Comparison of ENCODE assay signal across 14 cellular contexts in the genomic region with DNA sequence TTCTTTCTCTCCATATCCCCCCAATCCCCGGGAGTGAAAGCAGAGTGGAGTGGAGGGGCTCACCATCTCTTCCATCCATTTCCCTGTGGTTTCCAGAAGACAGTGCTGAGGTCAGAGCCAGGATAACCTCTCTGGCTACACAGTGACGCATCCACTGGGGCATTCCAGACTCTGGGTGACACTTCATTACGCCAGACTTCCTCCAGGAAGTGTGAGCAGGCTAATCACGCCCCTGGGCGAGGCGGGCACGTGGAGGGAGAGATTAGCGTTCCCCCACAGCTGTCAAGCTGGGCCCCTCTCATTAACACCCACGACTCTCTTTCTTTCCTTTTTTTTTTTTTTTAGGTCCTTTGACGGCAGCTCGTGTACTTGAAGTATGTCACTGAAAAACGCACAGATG.
DNase-seq lines count a peak whose midpoint lies in the region; ATAC-seq and TF ChIP-seq lines count a peak whose summit lies in the region.
"Had no signal": no experiment of that assay in that cellular context is flagged by ENCODE, and none has a peak within 500 bp of the region (broad histone marks: within the 10 kb centered on the region; RNA-seq: fewer than 3 reads in every experiment).

No MANE protein-coding gene starts in this region.

- TF ChIP-seq CTCF in OCI-LY1 (IDR thresholded peaks at IDR 0.05; ENCODE audit: low read length): no peak
- TF ChIP-seq CTCF in fibroblast of lung (conservative IDR thresholded peaks at IDR 0.05 in 1 of 2, IDR thresholded peaks at IDR 0.05 in 1 of 2; ENCODE audit: low read depth in 1 of 2, low read length in 2 of 2): no peak
- TF ChIP-seq CTCF in tibial nerve (IDR thresholded peaks at IDR 0.05): no peak

- no peak for TF ChIP-seq POLR2A in tibial nerve (IDR thresholded peaks at IDR 0.05)

- no peaks in the 10 kb centered on the region for H3F3A ChIP-seq in OCI-LY1 (ENCODE audit: insufficient read depth, low read length)

- H2AFZ ChIP-seq in OCI-LY1 (ENCODE audit: low read length) (no peak overlapping the region), fibroblast of lung (ENCODE audit: low read length) (no peak overlapping the region)

- H3K36me3 ChIP-seq in OCI-LY1 (ENCODE audit: insufficient read depth, low read length) (peaks cover 32% of the 10 kb centered on the region; the same call in 1 of the 2 replicates), fibroblast of lung (ENCODE audit: control insufficient read depth, insufficient read depth, low read length) (no peaks in the 10 kb centered on the region), tibial nerve (no peaks in the 10 kb centered on the region)
- H3K36me3 ChIP-seq: esophagus squamous epithelium had no signal

- WGBS in tibial nerve, 2 donors: 56 to 59% methylated on average over 12 of the region's 12 CpGs

- DNase-seq in ELR (ENCODE audit: low read depth) (peak; percentile 90), fibroblast of lung (ENCODE audit: low read depth in 2 of 2) (peak; percentile 57 to 78), pulmonary artery endothelial cell (ENCODE audit: low read depth, low spot score) (peak; percentile 26), NCI-H748 treated with DMSO at 0.1 percent for 48 hours (lab: John Stamatoyannopoulos, UW) (no peak), tibial nerve (ENCODE audit: low spot score in 2 of 2) (no peak), putamen (ENCODE audit: low spot score) (no peak)
- DNase-seq: activated T-cell treated with anti-CD3 and anti-CD28 coated beads, Interleukin-2, amount 50 U/mL, for 1 hour; body of pancreas; esophagus squamous epithelium; NCI-H1436 had no signal

- H3K4me2 ChIP-seq in OCI-LY1 (ENCODE audit: low read length): no peak overlapping the region
- H3K4me2 ChIP-seq in fibroblast of lung (ENCODE audit: extremely low read depth, insufficient read depth, low read length): no peak overlapping the region

- no peak overlapping the region for H3K4me3 ChIP-seq in OCI-LY1 (ENCODE audit: low read depth, low read length, poor library complexity, severe bottlenecking)
- H3K4me3 ChIP-seq in fibroblast of lung (replicated peaks in 1 of 4; ENCODE audit: control extremely low read depth in 1 of 4, insufficient read depth in 1 of 4, low read depth in 3 of 4, low read length in 4 of 4): no peak overlapping the region
- H3K4me3 ChIP-seq in tibial nerve: no peak overlapping the region
- H3K4me3 ChIP-seq: body of pancreas, esophagus squamous epithelium, GM12878 had no signal

- H4K20me1 ChIP-seq in OCI-LY1 (ENCODE audit: insufficient read depth, low read length): no peaks in the 10 kb centered on the region
- no peaks in the 10 kb centered on the region for H4K20me1 ChIP-seq in fibroblast of lung (ENCODE audit: control insufficient read depth, extremely low read depth, insufficient read depth, low read length)

- H3K9ac ChIP-seq in OCI-LY1 (ENCODE audit: low read length): no peak overlapping the region
- H3K9ac ChIP-seq in fibroblast of lung (ENCODE audit: insufficient read depth, low read length): no peak overlapping the region

- no peaks in the 10 kb centered on the region for H3K27me3 ChIP-seq in OCI-LY1 (ENCODE audit: insufficient read depth, low read length)
- H3K27me3 ChIP-seq in fibroblast of lung (ENCODE audit: control insufficient read depth, insufficient read depth, low read length): no peaks in the 10 kb centered on the region
- H3K27me3 ChIP-seq in tibial nerve: no peaks in the 10 kb centered on the region
- H3K27me3 ChIP-seq: body of pancreas, esophagus squamous epithelium had no signal

- H3K9me2 ChIP-seq in OCI-LY1 (ENCODE audit: low read depth, low read length): no peaks in the 10 kb centered on the region

- TF ChIP-seq EP300 in tibial nerve (IDR thresholded peaks at IDR 0.05): no peak

- H3K4me1 ChIP-seq in OCI-LY1 (ENCODE audit: insufficient read depth, low read length, severe bottlenecking) (peaks cover 79% of the 10 kb centered on the region), fibroblast of lung (ENCODE audit: control insufficient read depth, extremely low read depth, insufficient read depth, low read length) (no peaks in the 10 kb centered on the region), tibial nerve (no peaks in the 10 kb centered on the region)
- H3K4me1 ChIP-seq: body of pancreas had no signal

- H3K27ac ChIP-seq in OCI-LY1 (ENCODE audit: low read depth, low read length, poor library complexity, severe bottlenecking) (peak overlapping the region; percentile 63), fibroblast of lung (ENCODE audit: insufficient read depth, low read length) (no peak overlapping the region), tibial nerve (no peak overlapping the region)
- H3K27ac ChIP-seq: body of pancreas, esophagus squamous epithelium, VCaP had no signal

- H3K79me2 ChIP-seq in OCI-LY1 (ENCODE audit: insufficient read depth, low read length): no peaks in the 10 kb centered on the region
- H3K79me2 ChIP-seq in fibroblast of lung (ENCODE audit: control insufficient read depth, insufficient read depth, low read length): no peaks in the 10 kb centered on the region

- ATAC-seq in GM18519 (IDR thresholded peaks at IDR 0.05; ENCODE audit: low FRiP score, unreplicated experiment): no peak
- ATAC-seq: body of pancreas, GM12878 had no signal

- no peaks in the 10 kb centered on the region for H3K9me3 ChIP-seq in OCI-LY1 (ENCODE audit: low read length)
- no peaks in the 10 kb centered on the region for H3K9me3 ChIP-seq in fibroblast of lung (ENCODE audit: control insufficient read depth, insufficient read depth, low read depth, low read length)
- no peaks in the 10 kb centered on the region for H3K9me3 ChIP-seq in tibial nerve
- H3K9me3 ChIP-seq: body of pancreas, esophagus squamous epithelium had no signal

Comparison
In these comparisons a context has a peak if more than half of its experiments do, and no peak if none do; other contexts are left out.
1. DNase-seq: peak in ELR (single experiment), fibroblast of lung (2 of 2) and pulmonary artery endothelial cell (single experiment); none in NCI-H748 treated with DMSO at 0.1 percent for 48 hours (single experiment), tibial nerve (0 of 2) and putamen (single experiment).